Comparison of ENCODE assay signal across 8 cellular contexts in the genomic region with DNA sequence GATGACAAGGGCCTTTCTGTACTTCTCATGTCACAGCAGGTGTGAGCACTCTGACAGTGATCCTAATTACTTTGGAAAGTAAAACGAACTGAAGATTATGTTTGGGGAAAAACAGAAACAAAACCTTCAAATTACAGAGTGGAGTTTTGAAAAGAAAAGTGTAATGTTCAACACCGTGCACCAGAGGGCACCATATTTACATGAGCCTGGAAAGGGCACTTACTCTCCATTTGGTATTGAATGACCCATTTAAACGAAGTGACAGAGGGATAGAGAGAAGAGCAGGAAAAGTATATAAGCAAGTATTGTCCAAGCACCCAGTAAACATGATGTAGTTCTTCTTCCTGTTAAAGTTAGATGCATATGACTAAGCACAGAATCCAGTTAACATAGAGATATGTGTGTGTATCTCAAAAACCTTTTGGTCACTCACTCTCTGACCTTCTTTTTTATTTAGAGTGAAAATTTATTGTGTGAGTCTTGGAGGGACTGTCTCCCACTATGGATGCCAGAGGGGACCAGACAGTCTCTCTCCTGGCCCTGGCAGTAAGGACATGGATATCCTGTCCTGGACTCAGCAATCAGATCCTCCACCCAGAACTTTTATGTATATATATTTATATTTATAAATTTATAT. TPM values are rescaled to one million over a fixed set of nuclear protein-coding genes. Genes with fewer than 3 reads are reported as not detected.
DNase-seq lines count a peak whose midpoint lies in the region; ATAC-seq and TF ChIP-seq lines count a peak whose summit lies in the region.

No MANE protein-coding gene starts in this region.

- CTCF ChIA-PET in A673 (lab: Charles Lee): no interaction called here
- CTCF ChIA-PET in activated CD8-positive, alpha-beta T cell treated with anti-CD3 and anti-CD28 coated beads for 36 hours (lab: Charles Lee): no interaction called here

- ATAC-seq in HG03095 (IDR thresholded peaks at IDR 0.05; ENCODE audit: unreplicated experiment): peak; percentile 48
- peak; percentile 81 for ATAC-seq in activated CD8-positive, alpha-beta T cell treated with anti-CD3 and anti-CD28 coated beads for 36 hours
- peak in 1 of 8 donors; percentile 48 for ATAC-seq in heart right ventricle
- no peak for ATAC-seq in HG03135 (IDR thresholded peaks at IDR 0.05; ENCODE audit: unreplicated experiment)

- H3K36me3 ChIP-seq in A673 (ENCODE audit: insufficient read depth, low read length, poor library complexity, severe bottlenecking): no peaks in the 10 kb centered on the region
- H3K36me3 ChIP-seq in heart right ventricle: no peaks in the 10 kb centered on the region

- no peaks in the 10 kb centered on the region for H3K4me1 Mint-ChIP-seq in activated CD8-positive, alpha-beta T cell treated with anti-CD3 and anti-CD28 coated beads for 36 hours (ENCODE audit: low read depth)

- H3K4me3 ChIP-seq in A673 (ENCODE audit: low read depth, low read length, poor library complexity, severe bottlenecking) (no peak overlapping the region), heart right ventricle (no peak overlapping the region)

- no peaks in the 10 kb centered on the region for H3K4me1 ChIP-seq in A673 (ENCODE audit: insufficient read depth, low read length, poor library complexity, severe bottlenecking)
- peaks cover 0 to 3% (median 0%) of the 10 kb centered on the region in 9 donors for H3K4me1 ChIP-seq in heart right ventricle

- H3K9me3 ChIP-seq in A673 (ENCODE audit: low read depth, low read length, poor library complexity, severe bottlenecking) (no peaks in the 10 kb centered on the region), heart right ventricle (no peaks in the 10 kb centered on the region)

- POLR2A ChIA-PET in A673 (lab: Charles Lee; ENCODE audit: low non-redundant PET): no interaction called here
- POLR2A ChIA-PET in activated CD8-positive, alpha-beta T cell treated with anti-CD3 and anti-CD28 coated beads for 36 hours (lab: Charles Lee): no interaction called here

- TF ChIP-seq CTCF in A673 (conservative IDR thresholded peaks at IDR 0.05; ENCODE audit: low read depth, low read length) (peak; percentile 79), heart right ventricle (IDR thresholded peaks at IDR 0.05) (peak; percentile 13 to 78 (median 64))
- peak; percentile 82 for TF ChIP-seq CTCF in activated CD8-positive, alpha-beta T cell treated with anti-CD3 and anti-CD28 coated beads for 36 hours (IDR thresholded peaks at IDR 0.05)

- no peaks in the 10 kb centered on the region for H3K36me3 Mint-ChIP-seq in activated CD8-positive, alpha-beta T cell treated with anti-CD3 and anti-CD28 coated beads for 36 hours (ENCODE audit: low read depth)

- H3K9me3 Mint-ChIP-seq in activated CD8-positive, alpha-beta T cell treated with anti-CD3 and anti-CD28 coated beads for 36 hours: no peaks in the 10 kb centered on the region

- intact Hi-C loops in A673 (cut with micrococcal nuclease; ENCODE audit: unreplicated experiment) (loop anchor here (1.0 to 5.0 kb wide), 2 partner anchors 151 to 340 kb away; no protein-coding TSS in a partner anchor), heart right ventricle (cut with DNase I) (loop anchor here (5.0 to 10.0 kb wide), 7 partner anchors 141 to 341 kb away; a partner anchor contains a TSS)
- intact Hi-C loops in activated CD8-positive, alpha-beta T cell treated with anti-CD3 and anti-CD28 coated beads for 36 hours (cut with micrococcal nuclease): loop anchor here (2.0 to 10.0 kb wide), 2 partner anchors 149 to 339 kb away; no protein-coding TSS in a partner anchor

- H3K27ac ChIP-seq in A673 (ENCODE audit: low read depth, low read length, poor library complexity, severe bottlenecking) (no peak overlapping the region), heart right ventricle (no peak overlapping the region)

- 1 to 3% methylated on average over 3 of the region's 3 CpGs for WGBS in heart right ventricle, 2 donors

- DNase-seq in A673 (ENCODE audit: low spot score) (peak; percentile 65), GDM1 (lab: John Stamatoyannopoulos, UW) (peak; percentile 9), NCI-H446 (lab: John Stamatoyannopoulos, UW) (peak; percentile 25 to 63), heart right ventricle (peak in 1 of 2 donors; percentile 7), smooth muscle cell of the brain vasculature (ENCODE audit: low read depth, low spot score) (peak; percentile 31)
- DNase-seq in activated CD8-positive, alpha-beta T cell treated with anti-CD3 and anti-CD28 coated beads for 36 hours: peak; percentile 52

- no TSS peak for BruUV-seq in A673 (replicated peaks; lab: Mats Ljungman, UMichigan)

- no peaks in the 10 kb centered on the region for H3K27me3 ChIP-seq in A673 (replicated peaks; ENCODE audit: insufficient read depth, low read depth, low read length, poor library complexity)
- H3K27me3 ChIP-seq in heart right ventricle: no peaks in the 10 kb centered on the region

- H3K27me3 Mint-ChIP-seq in activated CD8-positive, alpha-beta T cell treated with anti-CD3 and anti-CD28 coated beads for 36 hours: no peaks in the 10 kb centered on the region

- no peak overlapping the region for H3K27ac Mint-ChIP-seq in activated CD8-positive, alpha-beta T cell treated with anti-CD3 and anti-CD28 coated beads for 36 hours

- no peak overlapping the region for H3K4me3 Mint-ChIP-seq in activated CD8-positive, alpha-beta T cell treated with anti-CD3 and anti-CD28 coated beads for 36 hours

RNA-seq across cellular contexts. Expression of a gene that starts 3.8 kb away (rescaled TPM):
- total RNA-seq in A673 (2021) (not detected in 2 replicates), heart right ventricle (not detected)
- not detected for total RNA-seq in activated CD8-positive, alpha-beta T cell treated with anti-CD3 and anti-CD28 coated beads for 36 hours
- polyA plus RNA-seq in heart right ventricle: not detected

RNA-seq across cellular contexts. Expression of a gene that starts 45.7 kb away (rescaled TPM):
- total RNA-seq in A673 (2021) (not detected in 2 replicates), heart right ventricle (not detected)
- total RNA-seq in activated CD8-positive, alpha-beta T cell treated with anti-CD3 and anti-CD28 coated beads for 36 hours: not detected
- polyA plus RNA-seq in heart right ventricle: not detected

RNA-seq across cellular contexts. Expression of a gene that starts 54.6 kb away (rescaled TPM):
- 260 and 266 TPM in 2 replicates for total RNA-seq in A673 (2021)
- total RNA-seq in activated CD8-positive, alpha-beta T cell treated with anti-CD3 and anti-CD28 coated beads for 36 hours: 10 to 100 TPM; 50.6 to 52.8 TPM
- 100 to 1,000 TPM; 248 to 589 (median 409) TPM for total RNA-seq in heart right ventricle
- 100 to 1,000 TPM; 131 to 787 TPM for polyA plus RNA-seq in heart right ventricle
